ENCODE assay signal across 1 cellular context in genomic region chr14:49633650-49634546, GRCh38.
TF ChIP-seq lines count a peak whose summit lies in the region.

No MANE protein-coding gene starts in this region.

TF ChIP-seq in HepG2, 621 proteins besides CTCF, POLR2A, EP300 and RAD21 (continued from another document and continues in another):
- TF ChIP-seq PATZ1 (CRISPR knock-in tag; IDR thresholded peaks at IDR 0.05) = peak; percentile 99
- TF ChIP-seq POLR2AphosphoS5 (IDR thresholded peaks at IDR 0.05; ENCODE audit: low read depth, low read length) = peak; percentile 79
- TF ChIP-seq ZNF432 (CRISPR knock-in tag; IDR thresholded peaks at IDR 0.05; ENCODE audit: borderline replicate concordance) = no peak; the same call in 1 of the 2 replicates
- TF ChIP-seq ZNF891 (CRISPR knock-in tag; IDR thresholded peaks at IDR 0.05) = no peak; the same call in 1 of the 2 replicates
- no peak for TF ChIP-seq ZBTB10 (CRISPR knock-in tag; IDR thresholded peaks at IDR 0.05; ENCODE audit: borderline replicate concordance)
- no peak for TF ChIP-seq PCBP2 (optimal IDR thresholded peaks at IDR 0.05; ENCODE audit: low read depth, low read length, poor library complexity, severe bottlenecking)
- peak; percentile 22; the same call in 1 of the 2 replicates for TF ChIP-seq ZC3H4 (CRISPR knock-in tag; IDR thresholded peaks at IDR 0.05; ENCODE audit: borderline replicate concordance)
- TF ChIP-seq SALL2 (CRISPR knock-in tag; IDR thresholded peaks at IDR 0.05) = peak; percentile 34; the same call in 1 of the 2 replicates
- peak; percentile 41; the same call in 1 of the 2 replicates for TF ChIP-seq SMC3 (IDR thresholded peaks at IDR 0.05; ENCODE audit: low read length)
- peak; percentile 48; the same call in 1 of the 2 replicates for TF ChIP-seq TFAP4 (IDR thresholded peaks at IDR 0.05; ENCODE audit: borderline replicate concordance, low read depth)
- TF ChIP-seq THAP11 (CRISPR knock-in tag; IDR thresholded peaks at IDR 0.05) = peak; percentile 88
- 0 out of 2 replicates have a peak, but pooled peaks have one; percentile 17 for TF ChIP-seq RXRB (CRISPR knock-in tag; IDR thresholded peaks at IDR 0.05; ENCODE audit: borderline replicate concordance)
- TF ChIP-seq ZNF678 (CRISPR knock-in tag; IDR thresholded peaks at IDR 0.05) = peak; percentile 74; the same call in 1 of the 2 replicates
- peak; percentile 96 for TF ChIP-seq CCDC6 (CRISPR knock-in tag; IDR thresholded peaks at IDR 0.05)
- TF ChIP-seq MAX (IDR thresholded peaks at IDR 0.05) = peak; percentile 77
- TF ChIP-seq TEAD2 (CRISPR knock-in tag; IDR thresholded peaks at IDR 0.05) = no peak
- 0 out of 2 replicates have a peak, but pooled peaks have one; percentile 16 for TF ChIP-seq FOXC1 (CRISPR knock-in tag; IDR thresholded peaks at IDR 0.05; ENCODE audit: borderline replicate concordance)
- TF ChIP-seq ZNF343 (CRISPR knock-in tag; IDR thresholded peaks at IDR 0.05) = no peak; the same call in 1 of the 2 replicates
- peak; percentile 96 for TF ChIP-seq UBTF (CRISPR knock-in tag; IDR thresholded peaks at IDR 0.05)
- no peak for TF ChIP-seq ZNF24 (IDR thresholded peaks at IDR 0.05)
- TF ChIP-seq CBX1 (IDR thresholded peaks at IDR 0.05; ENCODE audit: low read depth) = no peak
- TF ChIP-seq ZNF331 (CRISPR knock-in tag; IDR thresholded peaks at IDR 0.05) = peak; percentile 86; the same call in 1 of the 2 replicates
- no peak for TF ChIP-seq PRDM4 (CRISPR knock-in tag; IDR thresholded peaks at IDR 0.05; ENCODE audit: borderline replicate concordance)
- no peak for TF ChIP-seq CBX2 (IDR thresholded peaks at IDR 0.05; ENCODE audit: low read depth, low read length)
- no peak for TF ChIP-seq CBX2 (CRISPR knock-in tag; IDR thresholded peaks at IDR 0.05; ENCODE audit: low read depth)
- peak; percentile 37; the same call in 1 of the 2 replicates for TF ChIP-seq ZNF12 (CRISPR knock-in tag; IDR thresholded peaks at IDR 0.05)
- no peak for TF ChIP-seq MATR3 (CRISPR knock-in tag; IDR thresholded peaks at IDR 0.05)
- TF ChIP-seq ZNF567 (CRISPR knock-in tag; IDR thresholded peaks at IDR 0.05; ENCODE audit: borderline replicate concordance) = peak; percentile 57; the same call in 1 of the 2 replicates
- TF ChIP-seq DRAP1 (CRISPR knock-in tag; IDR thresholded peaks at IDR 0.05) = peak; percentile 34
- no peak for TF ChIP-seq ZNF136 (CRISPR knock-in tag; IDR thresholded peaks at IDR 0.05; ENCODE audit: low read depth)
- peak; percentile 54; the same call in 1 of the 2 replicates for TF ChIP-seq MIER3 (CRISPR knock-in tag; IDR thresholded peaks at IDR 0.05; ENCODE audit: borderline replicate concordance)
- TF ChIP-seq FOXA3 (CRISPR knock-in tag; IDR thresholded peaks at IDR 0.05) = peak; percentile 31
- peak; percentile 54; the same call in 1 of the 2 replicates for TF ChIP-seq NR2F2 (IDR thresholded peaks at IDR 0.05; ENCODE audit: borderline replicate concordance, low read depth)
- no peak for TF ChIP-seq TOPORS (CRISPR knock-in tag; IDR thresholded peaks at IDR 0.05)
- TF ChIP-seq ATAD3A (CRISPR knock-in tag; IDR thresholded peaks at IDR 0.05) = no peak
- peak; percentile 91 for TF ChIP-seq ZNF770 (CRISPR knock-in tag; IDR thresholded peaks at IDR 0.05)
- no peak for TF ChIP-seq ZNF704 (CRISPR knock-in tag; IDR thresholded peaks at IDR 0.05; ENCODE audit: borderline replicate concordance)
- TF ChIP-seq NFE2 (CRISPR knock-in tag; IDR thresholded peaks at IDR 0.05) = no peak
- peak; percentile 54; the same call in 1 of the 2 replicates for TF ChIP-seq GFI1 (CRISPR knock-in tag; IDR thresholded peaks at IDR 0.05; ENCODE audit: borderline replicate concordance)
- peak; percentile 65; the same call in 1 of the 2 replicates for TF ChIP-seq MYPOP (CRISPR knock-in tag; IDR thresholded peaks at IDR 0.05)
- no peak for TF ChIP-seq ATF1 (CRISPR knock-in tag; IDR thresholded peaks at IDR 0.05)
- TF ChIP-seq SNAPC2 (CRISPR knock-in tag; IDR thresholded peaks at IDR 0.05) = no peak; the same call in 1 of the 2 replicates
- peak; percentile 93 for TF ChIP-seq POGK (CRISPR knock-in tag; conservative IDR thresholded peaks at IDR 0.05)
- TF ChIP-seq ZNF556 (CRISPR knock-in tag; IDR thresholded peaks at IDR 0.05; ENCODE audit: borderline replicate concordance) = peak; percentile 41; the same call in 1 of the 2 replicates
- peak; percentile 24; the same call in 1 of the 2 replicates for TF ChIP-seq NR2F6 (IDR thresholded peaks at IDR 0.05)
- peak; percentile 87 for TF ChIP-seq NR2F6 (CRISPR knock-in tag; IDR thresholded peaks at IDR 0.05)
- TF ChIP-seq GABPB1 (CRISPR knock-in tag; IDR thresholded peaks at IDR 0.05) = peak; percentile 93
